In the genomic region with DNA sequence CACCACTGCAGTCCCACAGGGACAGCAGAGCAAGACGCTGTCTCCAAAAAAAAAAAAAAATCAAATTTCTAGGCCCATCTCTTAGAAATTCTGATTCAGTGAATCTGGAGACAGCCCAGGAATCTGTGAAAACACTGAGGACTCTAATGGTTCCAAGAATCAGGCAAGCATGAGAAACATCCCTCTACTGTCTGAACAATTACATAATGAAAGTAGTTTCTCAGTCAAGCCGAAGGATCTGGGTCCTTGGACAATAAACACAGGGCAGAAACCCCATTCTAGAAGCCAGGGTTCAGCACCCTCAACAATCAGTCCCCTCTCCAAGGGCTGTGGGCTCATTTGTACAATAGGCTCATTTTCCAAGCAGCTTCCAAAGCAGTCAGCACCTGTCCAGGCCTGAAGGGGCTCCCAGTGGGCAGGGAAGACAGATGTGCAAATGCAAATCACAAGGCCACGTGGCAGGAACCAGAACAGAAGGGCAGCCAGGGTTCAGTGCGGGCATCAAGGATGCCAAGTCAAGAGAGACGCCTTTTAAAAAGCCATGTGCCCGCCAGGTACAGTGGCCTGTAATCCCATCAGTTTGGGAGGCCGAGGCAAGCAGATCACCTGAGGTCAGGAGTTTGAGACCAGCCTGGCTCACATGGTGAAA, we compare ENCODE assay signal across 25 cellular contexts.
A peak's percentile ranks its signal among the peaks of the same experiment; 100 is the strongest.
DNase-seq lines count a peak whose midpoint lies in the region; TF ChIP-seq lines count a peak whose summit lies in the region.
"Had no signal": no experiment of that assay in that cellular context is flagged by ENCODE, and none has a peak within 500 bp of the region (broad histone marks: within the 10 kb centered on the region; RNA-seq: fewer than 3 reads in every experiment).

No MANE protein-coding gene starts in this region.

- in situ Hi-C loops in KBM-7 (cut with MboI; ENCODE audit: low pct_unique_long_range_greater_than_20kb, low sequenced_read_pairs), result no loop called here

- H3K27ac ChIP-seq in H9 (ENCODE audit: insufficient read length, low read depth, low read length) (no peak overlapping the region), caudate nucleus (ENCODE audit: low read depth, low read length) (peak overlapping the region; percentile 58), mesenchymal stem cell (ENCODE audit: low read length, poor library complexity, severe bottlenecking) (no peak overlapping the region)
- H3K27ac ChIP-seq: ascending aorta, esophagus muscularis mucosa, parathyroid adenoma, sigmoid colon had no signal

- H3K9me3 ChIP-seq in H9 (ENCODE audit: control insufficient read depth, low read depth, low read length) (peaks cover 1% of the 10 kb centered on the region), mesenchymal stem cell (ENCODE audit: control insufficient read depth, low read length) (no peaks in the 10 kb centered on the region)
- H3K9me3 ChIP-seq: ascending aorta, esophagus muscularis mucosa, sigmoid colon, SK-N-SH had no signal

- H2BK15ac ChIP-seq in H9 (ENCODE audit: low read depth, low read length) (no peak overlapping the region), mesenchymal stem cell (ENCODE audit: low read depth, poor library complexity, severe bottlenecking) (no peak overlapping the region)

- H2BK120ac ChIP-seq in H9 (ENCODE audit: low read depth, low read length, poor library complexity, severe bottlenecking) (no peak overlapping the region), mesenchymal stem cell (ENCODE audit: low read depth, low read length) (no peak overlapping the region)

- H3K4me1 ChIP-seq in H9 (ENCODE audit: insufficient read depth, low read length) (peaks cover 3% of the 10 kb centered on the region; the same call in 1 of the 2 replicates), mesenchymal stem cell (ENCODE audit: control insufficient read depth, insufficient read depth, low read depth, low read length) (peaks cover 7% of the 10 kb centered on the region)
- H3K4me1 ChIP-seq: ascending aorta, parathyroid adenoma, sigmoid colon had no signal

- H3K4ac ChIP-seq in H9 (ENCODE audit: low read depth, low read length) (no peak overlapping the region), mesenchymal stem cell (ENCODE audit: low read depth in 1 of 2, low read length in 2 of 2) (no peak overlapping the region)

- H2BK5ac ChIP-seq in H9 (ENCODE audit: insufficient read length, low read length), result no peak overlapping the region
- no peak overlapping the region for H2BK5ac ChIP-seq in mesenchymal stem cell (ENCODE audit: low read depth, low read length, poor library complexity, severe bottlenecking)

- H4K20me1 ChIP-seq in H9 (ENCODE audit: control insufficient read depth, insufficient read depth, insufficient read length), result no peaks in the 10 kb centered on the region

- H3K56ac ChIP-seq in H9 (ENCODE audit: insufficient read length, low read depth, low read length), result no peak overlapping the region

- no peaks in the 10 kb centered on the region for H3K79me1 ChIP-seq in H9 (ENCODE audit: insufficient read depth, low read depth, low read length, poor library complexity, severe bottlenecking)
- H3K79me1 ChIP-seq in mesenchymal stem cell (replicated peaks; ENCODE audit: low read length, poor library complexity, severe bottlenecking), result no peaks in the 10 kb centered on the region

- H3K23ac ChIP-seq in H9 (ENCODE audit: insufficient read length, low read depth, low read length), result no peak overlapping the region
- no peak overlapping the region for H3K23ac ChIP-seq in mesenchymal stem cell (ENCODE audit: low read length in 2 of 2)

- H3K27me3 ChIP-seq in H9 (ENCODE audit: insufficient read depth, low read length) (no peaks in the 10 kb centered on the region), mesenchymal stem cell (ENCODE audit: control insufficient read depth in 1 of 2, insufficient read depth in 1 of 2, low read length in 2 of 2) (peaks cover 7 to 12% of the 10 kb centered on the region in 2 experiments)
- H3K27me3 ChIP-seq: ascending aorta had no signal

- peaks cover 10% of the 10 kb centered on the region for H3K27me3 Mint-ChIP-seq in H9 (ENCODE audit: low read depth)

- no peak overlapping the region for H2BK20ac ChIP-seq in H9 (ENCODE audit: low read depth, low read length, poor library complexity, severe bottlenecking)

- no peak overlapping the region for H4K5ac ChIP-seq in H9 (ENCODE audit: insufficient read length, low read depth, low read length)

- H3K27ac Mint-ChIP-seq in H9, result peak overlapping the region in 2 of 3 experiments; percentile 74 to 86; a peak in 3 of 7 replicates
- H3K27ac Mint-ChIP-seq: activated CD4-positive, alpha-beta T cell treated with anti-CD3 and anti-CD28 coated beads, Interleukin-2, amount 10 ng/mL, durations not matched to agents 7 days and 5 days; activated naive CD4-positive, alpha-beta T cell treated with anti-CD3 and anti-CD28 coated beads, Interleukin-2, amount 50 U/mL, for 72 hours; activated T-helper 17 cell treated with anti-CD3 and anti-CD28 coated beads, Interleukin-2, amount 50 U/mL, for 72 hours; CD14-positive monocyte; IgD-negative memory B cell; nephron had no signal

- H4K8ac ChIP-seq in H9 (replicated peaks; ENCODE audit: insufficient read length, low read depth, low read length) (no peak overlapping the region), mesenchymal stem cell (ENCODE audit: low read length) (no peak overlapping the region)

- WGBS in H9 (ENCODE audit: extremely low coverage, insufficient read length, low lambda C conversion rate), result no CpG with 5 or more reads among the region's 7 CpGs
- 78% methylated on average over 7 of the region's 7 CpGs for WGBS in mesenchymal stem cell

- no peak overlapping the region for H2BK12ac ChIP-seq in H9 (ENCODE audit: insufficient read length, low read depth, low read length)
- no peak overlapping the region for H2BK12ac ChIP-seq in mesenchymal stem cell (ENCODE audit: low read length in 2 of 2)

- peaks cover 7% of the 10 kb centered on the region for H3K23me2 ChIP-seq in H9 (ENCODE audit: insufficient read length, low read depth, low read length, poor library complexity, severe bottlenecking)

- H3K9me3 Mint-ChIP-seq in H9, result no peaks in the 10 kb centered on the region
- H3K9me3 Mint-ChIP-seq: activated CD4-positive, alpha-beta T cell treated with anti-CD3 and anti-CD28 coated beads, Interleukin-2, amount 10 ng/mL, durations not matched to agents 7 days and 5 days; activated naive CD4-positive, alpha-beta T cell treated with anti-CD3 and anti-CD28 coated beads, Interleukin-2, amount 50 U/mL, for 72 hours; activated T-helper 17 cell treated with anti-CD3 and anti-CD28 coated beads, Interleukin-2, amount 50 U/mL, for 72 hours; IgD-negative memory B cell; nephron had no signal

- no peak overlapping the region for H3T11ph ChIP-seq in H9 (ENCODE audit: low read length)

- H4K91ac ChIP-seq in H9 (ENCODE audit: insufficient read length, low read depth, low read length) (no peak overlapping the region), mesenchymal stem cell (ENCODE audit: low read length) (no peak overlapping the region)

- H3K4me3 Mint-ChIP-seq in H9, result no peak overlapping the region
- H3K4me3 Mint-ChIP-seq: activated CD4-positive, alpha-beta T cell treated with anti-CD3 and anti-CD28 coated beads, Interleukin-2, amount 10 ng/mL, durations not matched to agents 7 days and 5 days; activated T-helper 17 cell treated with anti-CD3 and anti-CD28 coated beads, Interleukin-2, amount 50 U/mL, for 72 hours; CD14-positive monocyte; nephron had no signal

- no peak overlapping the region for H3K4me3 ChIP-seq in mesenchymal stem cell (ENCODE audit: insufficient read depth in 1 of 2, low read depth in 1 of 2, low read length in 2 of 2)
- H3K4me3 ChIP-seq: ascending aorta, esophagus muscularis mucosa, sigmoid colon had no signal

- H3K4me1 Mint-ChIP-seq in H9, result peaks cover 8 to 11% of the 10 kb centered on the region in 2 experiments

- H3K9ac ChIP-seq in H9 (ENCODE audit: extremely low read depth, insufficient read length, low read length) (no peak overlapping the region), mesenchymal stem cell (ENCODE audit: low read length) (peak overlapping the region; percentile 38)
- H3K9ac ChIP-seq: parathyroid adenoma, SK-N-SH had no signal

- no peaks in the 10 kb centered on the region; a peak in 1 of 7 replicates for H3K36me3 Mint-ChIP-seq in H9 (ENCODE audit: insufficient read depth in 1 of 3, low read depth in 3 of 3)
- H3K36me3 Mint-ChIP-seq: activated naive CD4-positive, alpha-beta T cell treated with anti-CD3 and anti-CD28 coated beads, Interleukin-2, amount 50 U/mL, for 72 hours; CD14-positive monocyte; IgD-negative memory B cell had no signal

- TF ChIP-seq CTCF in H9 (conservative IDR thresholded peaks at IDR 0.05), result no peak

- H2AFZ ChIP-seq in H9 (ENCODE audit: low read length), result no peak overlapping the region
- no peak overlapping the region for H2AFZ ChIP-seq in mesenchymal stem cell (ENCODE audit: low read depth, low read length)
- H2AFZ ChIP-seq: parathyroid adenoma had no signal

- no peaks in the 10 kb centered on the region for H3K79me2 ChIP-seq in H9 (ENCODE audit: insufficient read depth, low read length)
- H3K79me2 ChIP-seq: parathyroid adenoma had no signal

- H3K18ac ChIP-seq in H9 (ENCODE audit: insufficient read length, low read depth, low read length) (no peak overlapping the region), mesenchymal stem cell (ENCODE audit: low read depth in 1 of 2, low read length in 2 of 2) (no peak overlapping the region)

- H2AK5ac ChIP-seq in H9 (ENCODE audit: insufficient read length, low read length), result no peak overlapping the region
- no peak overlapping the region for H2AK5ac ChIP-seq in mesenchymal stem cell (ENCODE audit: low read length, severe bottlenecking)

- H3K14ac ChIP-seq in H9 (ENCODE audit: insufficient read depth, low read length) (no peak overlapping the region), mesenchymal stem cell (ENCODE audit: low read length in 2 of 2) (no peak overlapping the region)

- peak; percentile 28 for DNase-seq in Ammon's horn (ENCODE audit: low spot score)
- DNase-seq in H9, result no peak
- peak in 8 of 61 donors; percentile 1 to 29 (median 10) for DNase-seq in caudate nucleus (lab: John Stamatoyannopoulos, UW)
- DNase-seq in mesenchymal stem cell, result no peak
- no peak for DNase-seq in KBM-7
- DNase-seq in NCI-H774 (lab: John Stamatoyannopoulos, UW), result no peak
- DNase-seq in ecto neural progenitor cell (ENCODE audit: low spot score), result no peak
- no peak for DNase-seq in NCI-H1694 treated with DMSO at 0.1 percent for 48 hours (lab: John Stamatoyannopoulos, UW)
- DNase-seq: ACHN; activated CD4-positive, alpha-beta T cell treated with anti-CD3 and anti-CD28 coated beads, Interleukin-2, amount 10 ng/mL, durations not matched to agents 7 days and 5 days; central memory CD4-positive, alpha-beta T cell; NCI-H1436; NCI-H226; sigmoid colon; SK-N-SH; stimulated activated CD4-positive, alpha-beta T cell treated with anti-CD3 and anti-CD28 coated beads, Interleukin-15, amount 100 ng/mL, for 24 hours; stimulated activated CD8-positive, alpha-beta memory T cell treated with anti-CD3 and anti-CD28 coated beads, Interleukin-4, amount 100 ng/mL, for 48 hours had no signal

- no peaks in the 10 kb centered on the region for H3K36me3 ChIP-seq in mesenchymal stem cell (ENCODE audit: control insufficient read depth in 1 of 2, insufficient read depth in 2 of 2, low read depth in 1 of 2, low read length in 2 of 2)
- H3K36me3 ChIP-seq: ascending aorta, esophagus muscularis mucosa, sigmoid colon had no signal

- H3K4me2 ChIP-seq in H9 (ENCODE audit: insufficient read depth, insufficient read length, low read length), result no peak overlapping the region
- H3K4me2 ChIP-seq in mesenchymal stem cell (ENCODE audit: low read length, poor library complexity, severe bottlenecking), result no peak overlapping the region
- H3K4me2 ChIP-seq: SK-N-SH had no signal
